1 cellular context compared by ENCODE assay signal in genomic region chr7:37416739-37417474, GRCh38.
TF ChIP-seq lines count a peak whose summit lies in the region.

No MANE protein-coding gene starts in this region.

TF ChIP-seq in HepG2, 621 proteins besides CTCF, POLR2A, EP300 and RAD21:
- peak; percentile 75 for TF ChIP-seq ZNF652 (CRISPR knock-in tag; IDR thresholded peaks at IDR 0.05; ENCODE audit: borderline replicate concordance, low read depth)
- TF ChIP-seq, protein P1, sequence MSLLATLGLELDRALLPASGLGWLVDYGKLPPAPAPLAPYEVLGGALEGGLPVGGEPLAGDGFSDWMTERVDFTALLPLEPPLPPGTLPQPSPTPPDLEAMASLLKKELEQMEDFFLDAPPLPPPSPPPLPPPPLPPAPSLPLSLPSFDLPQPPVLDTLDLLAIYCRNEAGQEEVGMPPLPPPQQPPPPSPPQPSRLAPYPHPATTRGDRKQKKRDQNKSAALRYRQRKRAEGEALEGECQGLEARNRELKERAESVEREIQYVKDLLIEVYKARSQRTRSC (CRISPR knock-in tag; IDR thresholded peaks at IDR 0.05; ENCODE audit: low read depth), result no peak
- TF ChIP-seq ATF4 (CRISPR knock-in tag; IDR thresholded peaks at IDR 0.05), result no peak
